11 cellular contexts compared by ENCODE assay signal in the genomic region with DNA sequence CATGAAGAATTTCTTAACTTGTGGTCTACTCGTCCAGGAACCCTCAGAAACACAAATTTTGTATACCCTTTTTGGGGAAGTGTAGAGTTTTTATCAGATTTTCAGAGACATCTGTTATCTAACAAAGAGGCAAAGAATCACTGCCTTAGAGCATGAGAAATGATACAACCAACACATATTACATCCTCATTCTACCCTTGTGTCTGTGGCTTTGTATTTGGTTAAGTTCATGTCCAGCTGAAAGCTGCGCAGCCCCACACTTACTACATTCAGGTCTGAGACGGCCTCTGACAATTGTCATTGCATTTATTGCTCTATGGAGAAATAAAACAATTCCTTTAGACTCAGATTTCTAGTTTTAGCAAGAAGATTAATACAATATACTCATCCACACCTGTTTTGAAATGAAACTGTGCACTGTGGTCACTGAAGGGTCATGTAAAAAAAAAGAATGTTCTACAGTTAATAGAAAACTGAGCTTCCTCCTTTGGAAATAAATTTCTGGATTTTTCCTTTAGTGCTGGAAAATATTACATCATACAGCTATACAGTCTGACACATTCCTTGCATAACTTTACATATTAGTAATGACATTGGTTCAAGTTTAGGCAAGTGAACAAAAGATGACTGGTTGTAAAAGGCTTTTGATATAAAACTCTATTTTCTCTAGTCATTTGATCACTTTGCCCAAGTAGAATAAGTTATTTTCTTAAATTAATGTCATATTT. TPM values are rescaled to one million over a fixed set of nuclear protein-coding genes. Genes with fewer than 3 reads are reported as not detected.
DNase-seq lines count a peak whose midpoint lies in the region; ATAC-seq, FAIRE-seq and TF ChIP-seq lines count a peak whose summit lies in the region.
"Had no signal": no experiment of that assay in that cellular context is flagged by ENCODE, and none has a peak within 500 bp of the region (broad histone marks: within the 10 kb centered on the region; RNA-seq: fewer than 3 reads in every experiment).

No MANE protein-coding gene starts in this region.

- H3K4me3 ChIP-seq in SJSA1: no peak overlapping the region
- no peak overlapping the region for H3K4me3 ChIP-seq in skeletal muscle satellite cell (ENCODE audit: low read length)
- H3K4me3 ChIP-seq in heart left ventricle: no peak overlapping the region
- H3K4me3 ChIP-seq: stomach had no signal

- H3K27me3 ChIP-seq in SJSA1 (replicated peaks) (no peaks in the 10 kb centered on the region), skeletal muscle satellite cell (ENCODE audit: control insufficient read depth, insufficient read depth, low read length) (no peaks in the 10 kb centered on the region), heart left ventricle (no peaks in the 10 kb centered on the region)
- H3K27me3 ChIP-seq: stomach had no signal

- H3K9ac ChIP-seq in skeletal muscle satellite cell (ENCODE audit: low read depth, low read length): peak overlapping the region; percentile 49

- WGBS in heart left ventricle, 4 donors: 63 to 77% (median 67%) methylated on average over 3 of the region's 3 CpGs

- H3K36me3 ChIP-seq in SJSA1 (0 out of 2 replicates have a peak, but pooled peaks cover 6% of the 10 kb centered on the region), skeletal muscle satellite cell (ENCODE audit: insufficient read depth, low read length) (no peaks in the 10 kb centered on the region), heart left ventricle (no peaks in the 10 kb centered on the region)
- H3K36me3 ChIP-seq: stomach had no signal

- no peak for TF ChIP-seq CTCF in heart left ventricle (IDR thresholded peaks at IDR 0.05)

- no peaks in the 10 kb centered on the region for H3K9me3 ChIP-seq in SJSA1 (replicated peaks)
- H3K9me3 ChIP-seq in skeletal muscle satellite cell (replicated peaks; ENCODE audit: low read length): no peaks in the 10 kb centered on the region
- no peaks in the 10 kb centered on the region for H3K9me3 ChIP-seq in heart left ventricle
- H3K9me3 ChIP-seq: stomach had no signal

- peak; percentile 61 for FAIRE-seq in H54 (lab: Jason Lieb, UNC)

- no peak for ATAC-seq in HG03571 (IDR thresholded peaks at IDR 0.05; ENCODE audit: unreplicated experiment)
- ATAC-seq in heart left ventricle: no peak

- H3K27ac ChIP-seq in SJSA1 (peak overlapping the region; percentile 84), heart left ventricle (no peak overlapping the region)
- H3K27ac ChIP-seq: stomach had no signal

- intact Hi-C loops in heart left ventricle (cut with DNase I): no loop called here

- peak overlapping the region; percentile 29 for H3K4me2 ChIP-seq in skeletal muscle satellite cell (ENCODE audit: low read length)

- TF ChIP-seq POLR2A in H54 (IDR thresholded peaks at IDR 0.05; ENCODE audit: low read depth, low read length): no peak
- no peak for TF ChIP-seq POLR2A in heart left ventricle (IDR thresholded peaks at IDR 0.05)

- H3K4me1 ChIP-seq in SJSA1 (replicated peaks) (peaks cover 30% of the 10 kb centered on the region), skeletal muscle satellite cell (ENCODE audit: control insufficient read depth, insufficient read depth, low read length) (peaks cover 25% of the 10 kb centered on the region), heart left ventricle (peaks cover 0 to 3% (median 0%) of the 10 kb centered on the region in 12 donors)
- H3K4me1 ChIP-seq: stomach had no signal

- no peak for DNase-seq in H54 (ENCODE audit: insufficient read length, low spot score)
- DNase-seq in SJSA1 (ENCODE audit: low read depth in 1 of 2, low spot score in 2 of 2): peak in 1 of 2 experiments; percentile 78
- peak; percentile 84 for DNase-seq in fibroblast of peridontal ligament (ENCODE audit: extremely low read depth)
- DNase-seq in NCI-H2081 treated with DMSO at 0.1 percent for 48 hours (lab: John Stamatoyannopoulos, UW): no peak
- no peak for DNase-seq in heart left ventricle
- DNase-seq: activated CD4-positive, alpha-beta T cell treated with anti-CD3 and anti-CD28 coated beads, Interleukin-2, amount 50 U/mL, for 4 hours; naive B cell; NCI-H2081; stomach had no signal

RNA-seq across cellular contexts. Expression of a gene that starts 39.8 kb away (rescaled TPM):
- total RNA-seq in SJSA1 (2014; rRNA removed; shearing (Covaris generic)): 13.3 and 13.5 TPM in 2 replicates
- total RNA-seq in skeletal muscle satellite cell (2012; rRNA removed): 2.8 and 5.8 TPM in 2 replicates
- total RNA-seq in heart left ventricle: 10 to 100 TPM in 8 of 9 donors, 1 to 10 TPM in 1; 9.8 to 21.7 (median 13.4) TPM
- polyA plus RNA-seq in heart left ventricle: 10 to 100 TPM in 1 of 2 donors, 1 to 10 TPM in 1; 3.2 to 11.2 TPM
